In the genomic region with DNA sequence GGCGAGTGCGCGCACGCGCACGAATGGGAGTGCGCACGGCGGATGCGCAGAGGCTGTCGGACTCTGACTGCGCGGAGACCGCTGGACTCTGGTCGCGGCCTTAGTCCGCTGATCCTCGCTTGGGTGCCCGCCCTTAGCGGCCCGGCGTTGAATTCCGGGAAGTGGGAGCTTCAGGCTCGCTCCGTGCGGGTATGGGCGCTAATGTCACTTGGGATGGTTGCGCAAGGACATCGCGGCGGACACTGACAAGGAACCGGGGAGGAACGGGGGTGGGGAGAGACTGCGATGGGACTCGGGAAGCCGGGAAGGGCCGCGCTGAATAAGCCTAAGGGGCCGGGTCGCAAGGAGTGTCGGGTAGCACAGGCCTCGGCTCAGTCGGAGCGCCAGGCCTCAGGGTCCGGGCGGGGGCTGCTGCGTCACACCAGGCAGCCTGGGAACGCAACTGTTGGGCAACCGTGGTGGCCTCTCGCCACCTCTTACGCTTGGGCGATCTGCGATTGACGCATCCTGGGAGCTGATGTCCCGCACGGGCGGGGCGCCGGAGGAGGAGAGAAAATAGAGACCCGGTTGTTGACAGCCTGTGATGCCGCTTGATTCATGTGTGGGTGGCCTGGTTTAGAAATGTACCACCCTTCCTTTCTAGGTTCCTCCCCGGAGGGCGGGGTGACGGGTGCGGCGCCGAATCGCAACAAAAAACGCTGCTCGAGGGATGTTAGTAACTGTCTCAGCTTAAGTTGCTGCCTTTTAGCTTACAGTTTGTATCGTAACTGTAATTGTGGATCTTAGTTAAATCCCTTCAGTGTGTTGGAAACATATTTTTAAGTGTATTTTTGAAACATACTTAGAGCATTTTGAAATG, we compare ENCODE assay signal across 1 cellular context.
A peak's percentile ranks its signal among the peaks of the same experiment; 100 is the strongest.
TF ChIP-seq lines count a peak whose summit lies in the region.

No MANE protein-coding gene starts in this region.

TF ChIP-seq in HepG2, 621 proteins besides CTCF, POLR2A, EP300 and RAD21 (continued from another document and continues in another):
- TF ChIP-seq, protein P1, sequence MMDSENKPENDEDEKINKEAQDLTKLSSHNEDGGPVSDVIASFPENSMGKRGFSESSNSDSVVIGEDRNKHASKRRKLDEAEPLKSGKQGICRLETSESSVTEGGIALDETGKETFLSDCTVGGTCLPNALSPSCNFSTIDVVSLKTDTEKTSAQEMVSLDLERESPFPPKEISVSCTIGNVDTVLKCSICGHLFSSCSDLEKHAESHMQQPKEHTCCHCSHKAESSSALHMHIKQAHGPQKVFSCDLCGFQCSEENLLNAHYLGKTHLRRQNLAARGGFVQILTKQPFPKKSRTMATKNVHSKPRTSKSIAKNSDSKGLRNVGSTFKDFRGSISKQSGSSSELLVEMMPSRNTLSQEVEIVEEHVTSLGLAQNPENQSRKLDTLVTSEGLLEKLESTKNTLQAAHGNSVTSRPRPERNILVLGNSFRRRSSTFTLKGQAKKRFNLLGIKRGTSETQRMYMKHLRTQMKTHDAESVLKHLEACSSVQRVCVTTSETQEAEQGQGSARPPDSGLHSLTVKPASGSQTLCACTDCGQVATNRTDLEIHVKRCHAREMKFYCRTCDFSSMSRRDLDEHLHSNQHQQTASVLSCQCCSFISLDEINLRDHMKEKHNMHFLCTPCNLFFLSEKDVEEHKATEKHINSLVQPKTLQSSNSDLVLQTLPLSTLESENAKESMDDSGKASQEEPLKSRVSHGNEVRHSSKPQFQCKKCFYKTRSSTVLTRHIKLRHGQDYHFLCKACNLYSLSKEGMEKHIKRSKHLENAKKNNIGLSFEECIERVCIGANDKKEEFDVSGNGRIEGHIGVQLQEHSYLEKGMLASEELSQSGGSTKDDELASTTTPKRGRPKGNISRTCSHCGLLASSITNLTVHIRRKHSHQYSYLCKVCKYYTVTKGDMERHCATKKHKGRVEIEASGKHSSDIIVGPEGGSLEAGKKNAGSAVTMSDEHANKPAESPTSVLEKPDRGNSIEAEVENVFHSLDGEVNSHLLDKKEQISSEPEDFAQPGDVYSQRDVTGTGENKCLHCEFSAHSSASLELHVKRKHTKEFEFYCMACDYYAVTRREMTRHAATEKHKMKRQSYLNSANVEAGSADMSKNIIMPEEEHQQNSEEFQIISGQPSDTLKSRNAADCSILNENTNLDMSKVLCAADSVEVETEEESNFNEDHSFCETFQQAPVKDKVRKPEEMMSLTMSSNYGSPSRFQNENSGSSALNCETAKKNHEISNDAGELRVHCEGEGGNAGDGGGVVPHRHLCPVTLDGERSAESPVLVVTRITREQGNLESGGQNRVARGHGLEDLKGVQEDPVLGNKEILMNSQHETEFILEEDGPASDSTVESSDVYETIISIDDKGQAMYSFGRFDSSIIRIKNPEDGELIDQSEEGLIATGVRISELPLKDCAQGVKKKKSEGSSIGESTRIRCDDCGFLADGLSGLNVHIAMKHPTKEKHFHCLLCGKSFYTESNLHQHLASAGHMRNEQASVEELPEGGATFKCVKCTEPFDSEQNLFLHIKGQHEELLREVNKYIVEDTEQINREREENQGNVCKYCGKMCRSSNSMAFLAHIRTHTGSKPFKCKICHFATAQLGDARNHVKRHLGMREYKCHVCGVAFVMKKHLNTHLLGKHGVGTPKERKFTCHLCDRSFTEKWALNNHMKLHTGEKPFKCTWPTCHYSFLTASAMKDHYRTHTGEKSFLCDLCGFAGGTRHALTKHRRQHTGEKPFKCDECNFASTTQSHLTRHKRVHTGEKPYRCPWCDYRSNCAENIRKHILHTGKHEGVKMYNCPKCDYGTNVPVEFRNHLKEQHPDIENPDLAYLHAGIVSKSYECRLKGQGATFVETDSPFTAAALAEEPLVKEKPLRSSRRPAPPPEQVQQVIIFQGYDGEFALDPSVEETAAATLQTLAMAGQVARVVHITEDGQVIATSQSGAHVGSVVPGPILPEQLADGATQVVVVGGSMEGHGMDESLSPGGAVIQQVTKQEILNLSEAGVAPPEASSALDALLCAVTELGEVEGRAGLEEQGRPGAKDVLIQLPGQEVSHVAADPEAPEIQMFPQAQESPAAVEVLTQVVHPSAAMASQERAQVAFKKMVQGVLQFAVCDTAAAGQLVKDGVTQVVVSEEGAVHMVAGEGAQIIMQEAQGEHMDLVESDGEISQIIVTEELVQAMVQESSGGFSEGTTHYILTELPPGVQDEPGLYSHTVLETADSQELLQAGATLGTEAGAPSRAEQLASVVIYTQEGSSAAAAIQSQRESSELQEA (CRISPR knock-in tag; IDR thresholded peaks at IDR 0.05; ENCODE audit: not compliant biosample characterization): peak; percentile 87
- TF ChIP-seq, protein P2, sequence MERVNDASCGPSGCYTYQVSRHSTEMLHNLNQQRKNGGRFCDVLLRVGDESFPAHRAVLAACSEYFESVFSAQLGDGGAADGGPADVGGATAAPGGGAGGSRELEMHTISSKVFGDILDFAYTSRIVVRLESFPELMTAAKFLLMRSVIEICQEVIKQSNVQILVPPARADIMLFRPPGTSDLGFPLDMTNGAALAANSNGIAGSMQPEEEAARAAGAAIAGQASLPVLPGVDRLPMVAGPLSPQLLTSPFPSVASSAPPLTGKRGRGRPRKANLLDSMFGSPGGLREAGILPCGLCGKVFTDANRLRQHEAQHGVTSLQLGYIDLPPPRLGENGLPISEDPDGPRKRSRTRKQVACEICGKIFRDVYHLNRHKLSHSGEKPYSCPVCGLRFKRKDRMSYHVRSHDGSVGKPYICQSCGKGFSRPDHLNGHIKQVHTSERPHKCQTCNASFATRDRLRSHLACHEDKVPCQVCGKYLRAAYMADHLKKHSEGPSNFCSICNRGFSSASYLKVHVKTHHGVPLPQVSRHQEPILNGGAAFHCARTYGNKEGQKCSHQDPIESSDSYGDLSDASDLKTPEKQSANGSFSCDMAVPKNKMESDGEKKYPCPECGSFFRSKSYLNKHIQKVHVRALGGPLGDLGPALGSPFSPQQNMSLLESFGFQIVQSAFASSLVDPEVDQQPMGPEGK (CRISPR knock-in tag; IDR thresholded peaks at IDR 0.05): peak; percentile 81
- TF ChIP-seq, protein P3, sequence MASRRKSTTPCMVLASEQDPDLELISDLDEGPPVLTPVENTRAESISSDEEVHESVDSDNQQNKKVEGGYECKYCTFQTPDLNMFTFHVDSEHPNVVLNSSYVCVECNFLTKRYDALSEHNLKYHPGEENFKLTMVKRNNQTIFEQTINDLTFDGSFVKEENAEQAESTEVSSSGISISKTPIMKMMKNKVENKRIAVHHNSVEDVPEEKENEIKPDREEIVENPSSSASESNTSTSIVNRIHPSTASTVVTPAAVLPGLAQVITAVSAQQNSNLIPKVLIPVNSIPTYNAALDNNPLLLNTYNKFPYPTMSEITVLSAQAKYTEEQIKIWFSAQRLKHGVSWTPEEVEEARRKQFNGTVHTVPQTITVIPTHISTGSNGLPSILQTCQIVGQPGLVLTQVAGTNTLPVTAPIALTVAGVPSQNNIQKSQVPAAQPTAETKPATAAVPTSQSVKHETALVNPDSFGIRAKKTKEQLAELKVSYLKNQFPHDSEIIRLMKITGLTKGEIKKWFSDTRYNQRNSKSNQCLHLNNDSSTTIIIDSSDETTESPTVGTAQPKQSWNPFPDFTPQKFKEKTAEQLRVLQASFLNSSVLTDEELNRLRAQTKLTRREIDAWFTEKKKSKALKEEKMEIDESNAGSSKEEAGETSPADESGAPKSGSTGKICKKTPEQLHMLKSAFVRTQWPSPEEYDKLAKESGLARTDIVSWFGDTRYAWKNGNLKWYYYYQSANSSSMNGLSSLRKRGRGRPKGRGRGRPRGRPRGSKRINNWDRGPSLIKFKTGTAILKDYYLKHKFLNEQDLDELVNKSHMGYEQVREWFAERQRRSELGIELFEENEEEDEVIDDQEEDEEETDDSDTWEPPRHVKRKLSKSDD (CRISPR knock-in tag; IDR thresholded peaks at IDR 0.05; ENCODE audit: low read depth): peak; percentile 86
- TF ChIP-seq TBP (CRISPR knock-in tag; IDR thresholded peaks at IDR 0.05): no peak
- no peak for TF ChIP-seq CBFB (CRISPR knock-in tag; IDR thresholded peaks at IDR 0.05)
- peak; percentile 93 for TF ChIP-seq ZC3H13 (CRISPR knock-in tag; IDR thresholded peaks at IDR 0.05)
- no peak; the same call in 1 of the 2 replicates for TF ChIP-seq SMC3 (IDR thresholded peaks at IDR 0.05; ENCODE audit: low read length)
- TF ChIP-seq NONO (IDR thresholded peaks at IDR 0.05): no peak
- peak; percentile 89 for TF ChIP-seq NONO (CRISPR knock-in tag; conservative IDR thresholded peaks at IDR 0.05)
- TF ChIP-seq ZNF7 (CRISPR knock-in tag; IDR thresholded peaks at IDR 0.05): peak; percentile 87
- TF ChIP-seq SRY (CRISPR knock-in tag; IDR thresholded peaks at IDR 0.05): peak; percentile 77; the same call in 1 of the 2 replicates
- peak; percentile 95; the same call in 1 of the 2 replicates for TF ChIP-seq ZNF136 (CRISPR knock-in tag; IDR thresholded peaks at IDR 0.05; ENCODE audit: low read depth)
- no peak for TF ChIP-seq GABPA (IDR thresholded peaks at IDR 0.05; ENCODE audit: low read depth, low read length)
- peak; percentile 50; the same call in 1 of the 2 replicates for TF ChIP-seq GABPA (CRISPR knock-in tag; IDR thresholded peaks at IDR 0.05; ENCODE audit: low read depth)
- peak; percentile 45; the same call in 1 of the 2 replicates for TF ChIP-seq ZNF460 (CRISPR knock-in tag; IDR thresholded peaks at IDR 0.05; ENCODE audit: borderline replicate concordance)
- TF ChIP-seq NFE2L1 (CRISPR knock-in tag; IDR thresholded peaks at IDR 0.05; ENCODE audit: borderline replicate concordance): peak; percentile 90; the same call in 1 of the 2 replicates
- peak; percentile 67 for TF ChIP-seq MAFG (CRISPR knock-in tag; IDR thresholded peaks at IDR 0.05)
- 0 out of 2 replicates have a peak, but pooled peaks have one; percentile 1 for TF ChIP-seq SP5 (CRISPR knock-in tag; IDR thresholded peaks at IDR 0.05; ENCODE audit: borderline replicate concordance, low read depth)
- TF ChIP-seq, protein P4, sequence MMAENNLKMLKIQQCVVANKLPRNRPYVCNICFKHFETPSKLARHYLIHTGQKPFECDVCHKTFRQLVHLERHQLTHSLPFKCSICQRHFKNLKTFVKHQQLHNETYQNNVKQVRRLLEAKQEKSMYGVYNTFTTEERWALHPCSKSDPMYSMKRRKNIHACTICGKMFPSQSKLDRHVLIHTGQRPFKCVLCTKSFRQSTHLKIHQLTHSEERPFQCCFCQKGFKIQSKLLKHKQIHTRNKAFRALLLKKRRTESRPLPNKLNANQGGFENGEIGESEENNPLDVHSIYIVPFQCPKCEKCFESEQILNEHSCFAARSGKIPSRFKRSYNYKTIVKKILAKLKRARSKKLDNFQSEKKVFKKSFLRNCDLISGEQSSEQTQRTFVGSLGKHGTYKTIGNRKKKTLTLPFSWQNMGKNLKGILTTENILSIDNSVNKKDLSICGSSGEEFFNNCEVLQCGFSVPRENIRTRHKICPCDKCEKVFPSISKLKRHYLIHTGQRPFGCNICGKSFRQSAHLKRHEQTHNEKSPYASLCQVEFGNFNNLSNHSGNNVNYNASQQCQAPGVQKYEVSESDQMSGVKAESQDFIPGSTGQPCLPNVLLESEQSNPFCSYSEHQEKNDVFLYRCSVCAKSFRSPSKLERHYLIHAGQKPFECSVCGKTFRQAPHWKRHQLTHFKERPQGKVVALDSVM (CRISPR knock-in tag; IDR thresholded peaks at IDR 0.05): peak; percentile 71
- peak; percentile 24; the same call in 1 of the 2 replicates for TF ChIP-seq CCDC6 (CRISPR knock-in tag; IDR thresholded peaks at IDR 0.05)
- TF ChIP-seq ATF7 (IDR thresholded peaks at IDR 0.05): no peak
- TF ChIP-seq ATF7 (CRISPR knock-in tag; IDR thresholded peaks at IDR 0.05): peak; percentile 31; the same call in 1 of the 2 replicates
- TF ChIP-seq CBX5 (CRISPR knock-in tag; IDR thresholded peaks at IDR 0.05; ENCODE audit: borderline replicate concordance): peak; percentile 62
- TF ChIP-seq NFATC3 (CRISPR knock-in tag; IDR thresholded peaks at IDR 0.05): peak; percentile 32; the same call in 1 of the 2 replicates
- TF ChIP-seq ZNF781 (CRISPR knock-in tag; IDR thresholded peaks at IDR 0.05; ENCODE audit: borderline replicate concordance, not compliant biosample characterization): peak; percentile 89
- peak; percentile 50; the same call in 1 of the 2 replicates for TF ChIP-seq NR2F6 (IDR thresholded peaks at IDR 0.05)
- peak; percentile 22; the same call in 1 of the 2 replicates for TF ChIP-seq NR2F6 (CRISPR knock-in tag; IDR thresholded peaks at IDR 0.05)
- TF ChIP-seq KLF13 (CRISPR knock-in tag; IDR thresholded peaks at IDR 0.05): peak; percentile 57; the same call in 1 of the 2 replicates
- TF ChIP-seq KLF12 (CRISPR knock-in tag; IDR thresholded peaks at IDR 0.05; ENCODE audit: borderline replicate concordance): peak; percentile 74
- peak; percentile 91 for TF ChIP-seq TAF1 (CRISPR knock-in tag; IDR thresholded peaks at IDR 0.05)
- TF ChIP-seq THYN1 (CRISPR knock-in tag; IDR thresholded peaks at IDR 0.05; ENCODE audit: borderline replicate concordance, low read depth): no peak
- peak; percentile 98 for TF ChIP-seq RBFOX2 (IDR thresholded peaks at IDR 0.05; ENCODE audit: low read depth, low read length)
- TF ChIP-seq, protein P5, sequence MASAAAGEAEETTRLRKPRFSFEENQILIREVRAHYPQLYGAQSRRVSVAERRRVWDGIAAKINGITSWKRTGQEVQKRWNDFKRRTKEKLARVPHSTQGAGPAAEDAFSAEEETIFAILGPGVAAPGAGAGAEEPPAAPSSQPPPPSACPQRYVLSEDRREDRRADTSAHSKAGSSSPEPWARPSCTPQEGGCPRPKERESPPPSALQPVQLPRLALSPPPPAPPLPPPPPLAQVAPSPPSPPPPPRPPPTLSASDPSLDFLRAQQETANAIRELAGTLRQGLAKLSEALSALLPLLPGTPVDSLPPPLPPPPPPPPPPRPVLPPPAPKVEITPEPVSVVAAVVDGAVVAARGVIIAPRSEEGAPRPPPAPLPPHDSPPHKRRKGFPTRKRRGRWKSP (CRISPR knock-in tag; IDR thresholded peaks at IDR 0.05): peak; percentile 96
- TF ChIP-seq, protein P6, sequence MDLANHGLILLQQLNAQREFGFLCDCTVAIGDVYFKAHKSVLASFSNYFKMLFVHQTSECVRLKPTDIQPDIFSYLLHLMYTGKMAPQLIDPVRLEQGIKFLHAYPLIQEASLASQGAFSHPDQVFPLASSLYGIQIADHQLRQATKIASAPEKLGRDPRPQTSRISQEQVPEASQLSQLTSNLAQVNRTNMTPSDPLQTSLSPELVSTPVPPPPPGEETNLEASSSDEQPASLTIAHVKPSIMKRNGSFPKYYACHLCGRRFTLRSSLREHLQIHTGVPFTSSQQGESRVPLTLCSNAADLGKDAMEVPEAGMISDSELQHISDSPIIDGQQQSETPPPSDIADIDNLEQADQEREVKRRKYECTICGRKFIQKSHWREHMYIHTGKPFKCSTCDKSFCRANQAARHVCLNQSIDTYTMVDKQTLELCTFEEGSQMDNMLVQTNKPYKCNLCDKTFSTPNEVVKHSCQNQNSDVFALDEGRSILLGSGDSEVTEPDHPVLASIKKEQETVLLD (CRISPR knock-in tag; IDR thresholded peaks at IDR 0.05; ENCODE audit: low read depth): peak; percentile 88
- TF ChIP-seq MTA1 (CRISPR knock-in tag; IDR thresholded peaks at IDR 0.05; ENCODE audit: borderline replicate concordance): peak; percentile 49; the same call in 1 of the 2 replicates
- peak; percentile 83; the same call in 1 of the 2 replicates for TF ChIP-seq ZFP37 (CRISPR knock-in tag; IDR thresholded peaks at IDR 0.05; ENCODE audit: borderline replicate concordance)
- peak; percentile 75 for TF ChIP-seq GATAD2A (CRISPR knock-in tag; IDR thresholded peaks at IDR 0.05)
- no peak for TF ChIP-seq ZNF121 (CRISPR knock-in tag; IDR thresholded peaks at IDR 0.05)
- no peak for TF ChIP-seq ZNF75D (CRISPR knock-in tag; IDR thresholded peaks at IDR 0.05; ENCODE audit: borderline replicate concordance)
- TF ChIP-seq, protein P7, sequence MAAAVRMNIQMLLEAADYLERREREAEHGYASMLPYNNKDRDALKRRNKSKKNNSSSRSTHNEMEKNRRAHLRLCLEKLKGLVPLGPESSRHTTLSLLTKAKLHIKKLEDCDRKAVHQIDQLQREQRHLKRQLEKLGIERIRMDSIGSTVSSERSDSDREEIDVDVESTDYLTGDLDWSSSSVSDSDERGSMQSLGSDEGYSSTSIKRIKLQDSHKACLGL (CRISPR knock-in tag; IDR thresholded peaks at IDR 0.05): peak; percentile 87
- no peak for TF ChIP-seq MAFK (conservative IDR thresholded peaks at IDR 0.05 in 1 of 2, IDR thresholded peaks at IDR 0.05 in 1 of 2; ENCODE audit: low read length in 2 of 2)
